23 cellular contexts compared by ENCODE assay signal in the genomic region with DNA sequence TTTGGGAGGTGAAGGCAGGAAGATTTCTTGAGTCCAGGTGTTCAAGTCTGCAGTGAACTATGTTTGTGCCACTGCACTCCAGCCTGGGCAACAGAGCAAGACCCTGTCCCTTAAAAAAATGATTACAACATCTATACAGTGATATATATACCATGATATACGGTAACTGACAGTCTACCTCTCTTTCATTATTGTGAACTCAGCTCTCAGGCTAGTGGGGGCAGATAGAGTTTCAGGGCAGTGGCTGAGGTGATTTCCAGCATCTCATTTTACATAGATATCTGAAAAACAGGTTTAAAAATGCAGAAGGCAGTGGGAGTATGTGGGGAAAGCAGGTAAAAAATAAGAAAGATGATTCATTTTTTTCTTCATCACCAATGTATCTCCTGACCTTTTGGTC. TPM values are rescaled to one million over a fixed set of nuclear protein-coding genes. Genes with fewer than 3 reads are reported as not detected.
DNase-seq lines count a peak whose midpoint lies in the region; ATAC-seq and TF ChIP-seq lines count a peak whose summit lies in the region.
"Had no signal": no experiment of that assay in that cellular context is flagged by ENCODE, and none has a peak within 500 bp of the region (broad histone marks: within the 10 kb centered on the region; RNA-seq: fewer than 3 reads in every experiment).

No MANE protein-coding gene starts in this region.

- peak; percentile 71 for ATAC-seq in stimulated activated naive CD8-positive, alpha-beta T cell treated with anti-CD3 and anti-CD28 coated beads, Interleukin-15, amount 100 ng/mL, for 72 hours
- ATAC-seq in stimulated activated naive CD8-positive, alpha-beta T cell treated with anti-CD3 and anti-CD28 coated beads, Interleukin-15, Interleukin-2, amounts not matched to agents 100 U/mL and 50 U/mL, for 24 hours, result no peak
- ATAC-seq in GM21717 (IDR thresholded peaks at IDR 0.05; ENCODE audit: unreplicated experiment) (peak; percentile 76), HG03432 (IDR thresholded peaks at IDR 0.05; ENCODE audit: unreplicated experiment) (peak; percentile 72)
- ATAC-seq in effector memory CD8-positive, alpha-beta T cell (replicated peaks), result no peak
- ATAC-seq: gastroesophageal sphincter; lower lobe of right lung; naive thymus-derived CD4-positive, alpha-beta T cell; PC-3; stimulated activated effector memory CD8-positive, alpha-beta T cell treated with anti-CD3 and anti-CD28 coated beads, Interleukin-12 subunit alpha, Interleukin-12 subunit beta, amount 100 ng/mL, for 72 hours had no signal

- no peak overlapping the region for H3K27ac Mint-ChIP-seq in stimulated activated naive CD8-positive, alpha-beta T cell treated with anti-CD3 and anti-CD28 coated beads, Interleukin-15, amount 100 ng/mL, for 72 hours
- no peak overlapping the region for H3K27ac Mint-ChIP-seq in type B pancreatic cell
- H3K27ac Mint-ChIP-seq in effector memory CD8-positive, alpha-beta T cell, result no peak overlapping the region
- H3K27ac Mint-ChIP-seq: naive thymus-derived CD4-positive, alpha-beta T cell; progenitor cell of endocrine pancreas; stimulated activated effector memory CD8-positive, alpha-beta T cell treated with anti-CD3 and anti-CD28 coated beads, Interleukin-12 subunit alpha, Interleukin-12 subunit beta, amount 100 ng/mL, for 72 hours had no signal

- H3K27me3 Mint-ChIP-seq in stimulated activated naive CD8-positive, alpha-beta T cell treated with anti-CD3 and anti-CD28 coated beads, Interleukin-15, amount 100 ng/mL, for 72 hours, result peaks cover 40% of the 10 kb centered on the region
- H3K27me3 Mint-ChIP-seq in type B pancreatic cell, result peaks cover 15% of the 10 kb centered on the region
- H3K27me3 Mint-ChIP-seq in effector memory CD8-positive, alpha-beta T cell, result peaks cover 22 to 33% of the 10 kb centered on the region in 2 donors

- no peak for TF ChIP-seq CTCF in type B pancreatic cell (conservative IDR thresholded peaks at IDR 0.05)

- no peaks in the 10 kb centered on the region for H3K4me1 Mint-ChIP-seq in stimulated activated naive CD8-positive, alpha-beta T cell treated with anti-CD3 and anti-CD28 coated beads, Interleukin-15, amount 100 ng/mL, for 72 hours
- no peaks in the 10 kb centered on the region for H3K4me1 Mint-ChIP-seq in type B pancreatic cell (ENCODE audit: unreplicated experiment)
- no peaks in the 10 kb centered on the region for H3K4me1 Mint-ChIP-seq in effector memory CD8-positive, alpha-beta T cell (ENCODE audit: low read depth in 2 of 2)
- H3K4me1 Mint-ChIP-seq: naive thymus-derived CD4-positive, alpha-beta T cell; stimulated activated effector memory CD8-positive, alpha-beta T cell treated with anti-CD3 and anti-CD28 coated beads, Interleukin-12 subunit alpha, Interleukin-12 subunit beta, amount 100 ng/mL, for 72 hours had no signal

- H3K4me3 Mint-ChIP-seq in stimulated activated naive CD8-positive, alpha-beta T cell treated with anti-CD3 and anti-CD28 coated beads, Interleukin-15, amount 100 ng/mL, for 72 hours, result no peak overlapping the region
- H3K4me3 Mint-ChIP-seq in type B pancreatic cell, result no peak overlapping the region
- H3K4me3 Mint-ChIP-seq in effector memory CD8-positive, alpha-beta T cell, result no peak overlapping the region
- H3K4me3 Mint-ChIP-seq: naive thymus-derived CD4-positive, alpha-beta T cell; stimulated activated effector memory CD8-positive, alpha-beta T cell treated with anti-CD3 and anti-CD28 coated beads, Interleukin-12 subunit alpha, Interleukin-12 subunit beta, amount 100 ng/mL, for 72 hours had no signal

- H3K9me3 Mint-ChIP-seq in stimulated activated naive CD8-positive, alpha-beta T cell treated with anti-CD3 and anti-CD28 coated beads, Interleukin-15, amount 100 ng/mL, for 72 hours, result no peaks in the 10 kb centered on the region
- H3K9me3 Mint-ChIP-seq in type B pancreatic cell, result no peaks in the 10 kb centered on the region
- no peaks in the 10 kb centered on the region for H3K9me3 Mint-ChIP-seq in effector memory CD8-positive, alpha-beta T cell
- H3K9me3 Mint-ChIP-seq: stimulated activated effector memory CD8-positive, alpha-beta T cell treated with anti-CD3 and anti-CD28 coated beads, Interleukin-12 subunit alpha, Interleukin-12 subunit beta, amount 100 ng/mL, for 72 hours had no signal

- H3K36me3 Mint-ChIP-seq in type B pancreatic cell, result no peaks in the 10 kb centered on the region
- no peaks in the 10 kb centered on the region for H3K36me3 Mint-ChIP-seq in effector memory CD8-positive, alpha-beta T cell (ENCODE audit: insufficient read depth)
- H3K36me3 Mint-ChIP-seq: naive thymus-derived CD4-positive, alpha-beta T cell; stimulated activated effector memory CD8-positive, alpha-beta T cell treated with anti-CD3 and anti-CD28 coated beads, Interleukin-12 subunit alpha, Interleukin-12 subunit beta, amount 100 ng/mL, for 72 hours had no signal

- DNase-seq in stimulated activated naive CD8-positive, alpha-beta T cell treated with anti-CD3 and anti-CD28 coated beads, Interleukin-15, amount 100 ng/mL, for 72 hours, result no peak
- no peak for DNase-seq in stimulated activated naive CD8-positive, alpha-beta T cell treated with anti-CD3 and anti-CD28 coated beads, Interleukin-15, Interleukin-2, amounts not matched to agents 100 U/mL and 50 U/mL, for 24 hours
- DNase-seq in type B pancreatic cell (ENCODE audit: extremely low spot score, unreplicated experiment) (no peak), putamen (ENCODE audit: low spot score) (no peak)
- no peak for DNase-seq in effector memory CD8-positive, alpha-beta T cell
- DNase-seq in stimulated activated CD4-positive, alpha-beta T cell treated with anti-CD3 and anti-CD28 coated beads, Interleukin-1b, Interleukin-23, amount 100 ng/mL, for 48 hours, result no peak
- DNase-seq: activated CD4-positive, alpha-beta T cell treated with anti-CD3 and anti-CD28 coated beads for 1 hour; activated CD8-positive, alpha-beta memory T cell treated with anti-CD3 and anti-CD28 coated beads, Interleukin-2, amount 50 U/mL, for 4 hours; C1 segment of cervical spinal cord; GM23248; lower lobe of right lung; naive thymus-derived CD4-positive, alpha-beta T cell; NCI-H526; PC-3; small intestine; trophoblast cell had no signal

RNA-seq across cellular contexts. Expression of a gene that starts 8.1 kb away (rescaled TPM):
- total RNA-seq in type B pancreatic cell (ENCODE audit: low replicate concordance), result 8.0 and 19.7 TPM in 2 replicates
- total RNA-seq: A172; naive thymus-derived CD4-positive, alpha-beta T cell; SK-MEL-5 had no signal

Comparison
In these comparisons a context has a peak if more than half of its experiments do, and no peak if none do; other contexts are left out.
1. ATAC-seq: peak in stimulated activated naive CD8-positive, alpha-beta T cell treated with anti-CD3 and anti-CD28 coated beads, Interleukin-15, amount 100 ng/mL, for 72 hours (single experiment), GM21717 (single experiment) and HG03432 (single experiment); none in stimulated activated naive CD8-positive, alpha-beta T cell treated with anti-CD3 and anti-CD28 coated beads, Interleukin-15, Interleukin-2, amounts not matched to agents 100 U/mL and 50 U/mL, for 24 hours (single experiment) and effector memory CD8-positive, alpha-beta T cell (single experiment).